Comparison of ENCODE assay signal across 17 cellular contexts in genomic region chr21:45081636-45082035, GRCh38. TPM values are rescaled to one million over a fixed set of nuclear protein-coding genes. Genes with fewer than 3 reads are reported as not detected.
DNase-seq lines count a peak whose midpoint lies in the region; ATAC-seq and TF ChIP-seq lines count a peak whose summit lies in the region.
"Had no signal": no experiment of that assay in that cellular context is flagged by ENCODE, and none has a peak within 500 bp of the region (broad histone marks: within the 10 kb centered on the region; RNA-seq: fewer than 3 reads in every experiment).

No MANE protein-coding gene starts in this region.

- peak overlapping the region; percentile 92 for H3K27ac Mint-ChIP-seq in activated naive CD4-positive, alpha-beta T cell treated with anti-CD3 and anti-CD28 coated beads, Interleukin-2, amount 50 U/mL, for 24 hours
- H3K27ac Mint-ChIP-seq in activated T-helper 1 cell treated with anti-CD3 and anti-CD28 coated beads, Interleukin-12 subunit alpha, Interleukin-12 subunit beta, Interleukin-2, Interleukin-4 antibody, amounts not matched to agents 30 ng/mL and 10 ng/mL and 1 ng/mL, durations not matched to agents 14 hours and 24 hours and 36 hours, result peak overlapping the region; percentile 66

- no peak overlapping the region for H3K4ac ChIP-seq in mesenchymal stem cell (ENCODE audit: low read depth in 1 of 2, low read length in 2 of 2)

- H3K36me3 Mint-ChIP-seq in activated naive CD4-positive, alpha-beta T cell treated with anti-CD3 and anti-CD28 coated beads, Interleukin-2, amount 50 U/mL, for 24 hours, result peaks cover 7% of the 10 kb centered on the region
- H3K36me3 Mint-ChIP-seq in activated T-helper 1 cell treated with anti-CD3 and anti-CD28 coated beads, Interleukin-12 subunit alpha, Interleukin-12 subunit beta, Interleukin-2, Interleukin-4 antibody, amounts not matched to agents 30 ng/mL and 10 ng/mL and 1 ng/mL, durations not matched to agents 14 hours and 24 hours and 36 hours (ENCODE audit: low read depth), result peaks cover 16% of the 10 kb centered on the region

- H3K36me3 ChIP-seq in mesenchymal stem cell (ENCODE audit: control insufficient read depth in 1 of 2, insufficient read depth in 2 of 2, low read depth in 1 of 2, low read length in 2 of 2) (peaks cover 0 to 6% of the 10 kb centered on the region in 2 experiments), transverse colon (no peaks in the 10 kb centered on the region)
- H3K36me3 ChIP-seq: cardiac muscle cell, HAP-1, suprapubic skin had no signal

- no peak for TF ChIP-seq POLR2A in transverse colon (IDR thresholded peaks at IDR 0.05)

- H3K18ac ChIP-seq in mesenchymal stem cell (ENCODE audit: low read depth in 1 of 2, low read length in 2 of 2), result peak overlapping the region in 1 of 2 experiments; percentile 0

- H2BK12ac ChIP-seq in mesenchymal stem cell (ENCODE audit: low read length in 2 of 2), result peak overlapping the region in 1 of 2 experiments; percentile 6

- H2BK15ac ChIP-seq in mesenchymal stem cell (ENCODE audit: low read depth, poor library complexity, severe bottlenecking), result no peak overlapping the region

- no peak overlapping the region for H3K14ac ChIP-seq in mesenchymal stem cell (ENCODE audit: low read length in 2 of 2)

- no peak for ATAC-seq in HG03520 (IDR thresholded peaks at IDR 0.05; ENCODE audit: unreplicated experiment)

- no peak overlapping the region for H4K8ac ChIP-seq in mesenchymal stem cell (ENCODE audit: low read length)

- H3K4me1 ChIP-seq in mesenchymal stem cell (ENCODE audit: control insufficient read depth, insufficient read depth, low read depth, low read length) (peaks cover 5% of the 10 kb centered on the region), transverse colon (peaks cover 0 to 31% (median 17%) of the 10 kb centered on the region in 4 donors)

- 95% methylated on average over 4 of the region's 4 CpGs for WGBS in mesenchymal stem cell
- 88% methylated on average over 4 of the region's 4 CpGs; no CpG with 5 or more reads in 1 of the 2 donors for WGBS in transverse colon (ENCODE audit: low coverage in 1 of 2), 2 donors

- peaks cover 17% of the 10 kb centered on the region for H3K79me1 ChIP-seq in mesenchymal stem cell (replicated peaks; ENCODE audit: low read length, poor library complexity, severe bottlenecking)

- no peak for TF ChIP-seq CTCF in transverse colon (IDR thresholded peaks at IDR 0.05)

- H3K4me1 Mint-ChIP-seq in activated naive CD4-positive, alpha-beta T cell treated with anti-CD3 and anti-CD28 coated beads, Interleukin-2, amount 50 U/mL, for 24 hours, result peaks cover 98% of the 10 kb centered on the region
- H3K4me1 Mint-ChIP-seq in activated T-helper 1 cell treated with anti-CD3 and anti-CD28 coated beads, Interleukin-12 subunit alpha, Interleukin-12 subunit beta, Interleukin-2, Interleukin-4 antibody, amounts not matched to agents 30 ng/mL and 10 ng/mL and 1 ng/mL, durations not matched to agents 14 hours and 24 hours and 36 hours (ENCODE audit: low read depth), result peaks cover 97% of the 10 kb centered on the region

- DNase-seq in activated naive CD4-positive, alpha-beta T cell (lab: John Stamatoyannopoulos, UW), result no peak
- DNase-seq in activated T-helper 1 cell treated with anti-CD3 and anti-CD28 coated beads, Interleukin-12 subunit alpha, Interleukin-12 subunit beta, Interleukin-2, Interleukin-4 antibody, amounts not matched to agents 30 ng/mL and 10 ng/mL and 1 ng/mL, durations not matched to agents 14 hours and 24 hours and 36 hours (ENCODE audit: low spot score), result no peak
- DNase-seq in mesenchymal stem cell, result no peak
- DNase-seq in transverse colon, result no peak
- no peak for DNase-seq in NCI-H2171 (lab: John Stamatoyannopoulos, UW)
- no peak for DNase-seq in DMS53 (lab: John Stamatoyannopoulos, UW)
- DNase-seq: DMS 273 treated with DMSO at 0.1 percent for 48 hours, hippocampal formation, mesendoderm, NCI-H187, NCI-H446, T-helper 9 cell had no signal

- no peak for TF ChIP-seq EP300 in transverse colon (IDR thresholded peaks at IDR 0.05; ENCODE audit: low read depth)

- H2BK5ac ChIP-seq in mesenchymal stem cell (ENCODE audit: low read depth, low read length, poor library complexity, severe bottlenecking), result no peak overlapping the region

- no peak overlapping the region for H3K27ac ChIP-seq in mesenchymal stem cell (ENCODE audit: low read length, poor library complexity, severe bottlenecking)
- peak overlapping the region; percentile 14 to 78 (median 55) for H3K27ac ChIP-seq in transverse colon
- H3K27ac ChIP-seq: cardiac muscle cell, suprapubic skin had no signal

- no peak overlapping the region for H3K23ac ChIP-seq in mesenchymal stem cell (ENCODE audit: low read length in 2 of 2)

- no peak overlapping the region for H2AK5ac ChIP-seq in mesenchymal stem cell (ENCODE audit: low read length, severe bottlenecking)

- H2AFZ ChIP-seq in mesenchymal stem cell (ENCODE audit: low read depth, low read length), result no peak overlapping the region

- H3K27me3 ChIP-seq in mesenchymal stem cell (ENCODE audit: control insufficient read depth in 1 of 2, insufficient read depth in 1 of 2, low read length in 2 of 2), result peaks cover 0 to 3% of the 10 kb centered on the region in 2 experiments
- no peaks in the 10 kb centered on the region for H3K27me3 ChIP-seq in transverse colon
- H3K27me3 ChIP-seq: suprapubic skin had no signal

- no peak overlapping the region for H3K9ac ChIP-seq in mesenchymal stem cell (ENCODE audit: low read length)

- no peak overlapping the region for H3K4me3 ChIP-seq in mesenchymal stem cell (ENCODE audit: insufficient read depth in 1 of 2, low read depth in 1 of 2, low read length in 2 of 2)
- no peak overlapping the region for H3K4me3 ChIP-seq in transverse colon
- H3K4me3 ChIP-seq: cardiac muscle cell, HAP-1, suprapubic skin had no signal

- in situ Hi-C loops in transverse colon (cut with MboI; ENCODE audit: low pct_ligation_motif_present in 1 of 4, low pct_unique_long_range_greater_than_20kb in 1 of 4, low sequenced_read_pairs in 3 of 4), result no loop called here

- peak overlapping the region; percentile 61 for H3K4me3 Mint-ChIP-seq in activated naive CD4-positive, alpha-beta T cell treated with anti-CD3 and anti-CD28 coated beads, Interleukin-2, amount 50 U/mL, for 24 hours
- peak overlapping the region; percentile 62 for H3K4me3 Mint-ChIP-seq in activated T-helper 1 cell treated with anti-CD3 and anti-CD28 coated beads, Interleukin-12 subunit alpha, Interleukin-12 subunit beta, Interleukin-2, Interleukin-4 antibody, amounts not matched to agents 30 ng/mL and 10 ng/mL and 1 ng/mL, durations not matched to agents 14 hours and 24 hours and 36 hours

- H3K9me3 Mint-ChIP-seq in activated naive CD4-positive, alpha-beta T cell treated with anti-CD3 and anti-CD28 coated beads, Interleukin-2, amount 50 U/mL, for 24 hours, result peaks cover 11% of the 10 kb centered on the region
- no peaks in the 10 kb centered on the region for H3K9me3 Mint-ChIP-seq in activated T-helper 1 cell treated with anti-CD3 and anti-CD28 coated beads, Interleukin-12 subunit alpha, Interleukin-12 subunit beta, Interleukin-2, Interleukin-4 antibody, amounts not matched to agents 30 ng/mL and 10 ng/mL and 1 ng/mL, durations not matched to agents 14 hours and 24 hours and 36 hours

- intact Hi-C loops in activated T-helper 1 cell treated with anti-CD3 and anti-CD28 coated beads, Interleukin-12 subunit alpha, Interleukin-12 subunit beta, Interleukin-2, Interleukin-4 antibody, amounts not matched to agents 30 ng/mL and 10 ng/mL and 1 ng/mL, durations not matched to agents 14 hours and 24 hours and 36 hours (cut with micrococcal nuclease), result no loop called here
- intact Hi-C loops in transverse colon (cut with DNase I; ENCODE audit: low total_unique reads), result loop anchor here (5.0 kb wide), 1 partner anchor 41 kb away; no protein-coding TSS in a partner anchor

- H3K9me3 ChIP-seq in mesenchymal stem cell (ENCODE audit: control insufficient read depth, low read length), result no peaks in the 10 kb centered on the region
- no peaks in the 10 kb centered on the region for H3K9me3 ChIP-seq in transverse colon
- H3K9me3 ChIP-seq: HAP-1, suprapubic skin had no signal

- H3K27me3 Mint-ChIP-seq in activated naive CD4-positive, alpha-beta T cell treated with anti-CD3 and anti-CD28 coated beads, Interleukin-2, amount 50 U/mL, for 24 hours, result no peaks in the 10 kb centered on the region
- H3K27me3 Mint-ChIP-seq in activated T-helper 1 cell treated with anti-CD3 and anti-CD28 coated beads, Interleukin-12 subunit alpha, Interleukin-12 subunit beta, Interleukin-2, Interleukin-4 antibody, amounts not matched to agents 30 ng/mL and 10 ng/mL and 1 ng/mL, durations not matched to agents 14 hours and 24 hours and 36 hours (ENCODE audit: insufficient read depth), result no peaks in the 10 kb centered on the region

- H2BK120ac ChIP-seq in mesenchymal stem cell (ENCODE audit: low read depth, low read length), result no peak overlapping the region

- H4K91ac ChIP-seq in mesenchymal stem cell (ENCODE audit: low read length), result peak overlapping the region; percentile 6

- no peak overlapping the region for H3K4me2 ChIP-seq in mesenchymal stem cell (ENCODE audit: low read length, poor library complexity, severe bottlenecking)

RNA-seq across cellular contexts. Expression of gene ADARB1, which starts 7.3 kb away (rescaled TPM):
- 24.8 and 25.9 TPM in 2 replicates for total RNA-seq in activated T-helper 1 cell treated with anti-CD3 and anti-CD28 coated beads, Interleukin-12 subunit alpha, Interleukin-12 subunit beta, Interleukin-2, Interleukin-4 antibody, amounts not matched to agents 30 ng/mL and 10 ng/mL and 1 ng/mL, durations not matched to agents 14 hours and 24 hours and 36 hours
- polyA plus RNA-seq in mesenchymal stem cell (2013, experiment 1 of 2), result 4.7 TPM
- polyA plus RNA-seq in mesenchymal stem cell (2013, experiment 2 of 2), result 5.0 TPM
- 10 to 100 TPM in 3 of 4 donors, 1 to 10 TPM in 1; 6.8 to 32.2 (median 17.3) TPM for total RNA-seq in transverse colon
